8 cellular contexts compared by ENCODE assay signal in genomic region chr11:35083181-35084061, GRCh38. TPM values are rescaled to one million over a fixed set of nuclear protein-coding genes. Genes with fewer than 3 reads are reported as not detected.
DNase-seq lines count a peak whose midpoint lies in the region; ATAC-seq and TF ChIP-seq lines count a peak whose summit lies in the region.

No MANE protein-coding gene starts in this region.

- H3K79me2 ChIP-seq in OCI-LY7 (ENCODE audit: insufficient read depth, low read depth, low read length): no peaks in the 10 kb centered on the region

- POLR2A ChIA-PET in OCI-LY7 (lab: Charles Lee): interaction anchor here (1.2 kb wide), 1 partner anchor 10 kb away, joined by 3 read pairs; no protein-coding TSS in a partner anchor

- DNase-seq in OCI-LY7 (ENCODE audit: low spot score) (peak; percentile 36), Right ventricle myocardium inferior (ENCODE audit: missing footprints) (peak; percentile 72), skeletal muscle cell (ENCODE audit: low read depth) (peak; percentile 98), DMS153 (lab: John Stamatoyannopoulos, UW) (no peak), NCI-H146 (lab: John Stamatoyannopoulos, UW) (no peak)
- DNase-seq in activated gamma-delta T cell treated with anti-CD3 and anti-CD28 coated beads, Interleukin-2, amount 50 U/mL, for 16 hours (ENCODE audit: low read depth): peak; percentile 47

- H4K20me1 ChIP-seq in OCI-LY7 (ENCODE audit: insufficient read depth, low read length): no peaks in the 10 kb centered on the region

- peak; percentile 61 for ATAC-seq in GM18520 (IDR thresholded peaks at IDR 0.05; ENCODE audit: unreplicated experiment)
- peak; percentile 57 for ATAC-seq in HG02938 (IDR thresholded peaks at IDR 0.05; ENCODE audit: unreplicated experiment)
- ATAC-seq in Right ventricle myocardium inferior: peak; percentile 49

- BruUV-seq in OCI-LY7 (replicated peaks; lab: Mats Ljungman, UMichigan): no TSS peak

- H3K4me2 ChIP-seq in OCI-LY7 (ENCODE audit: low read length): peak overlapping the region; percentile 27; the same call in 1 of the 2 replicates

- H3K4me3 ChIP-seq in OCI-LY7 (ENCODE audit: low read depth, low read length, poor library complexity, severe bottlenecking) (no peak overlapping the region), skeletal muscle cell (ENCODE audit: low read depth, low read length) (no peak overlapping the region)

- intact Hi-C loops in OCI-LY7 (cut with micrococcal nuclease; ENCODE audit: unreplicated experiment): no loop called here
- intact Hi-C loops in Right ventricle myocardium inferior (cut with DNase I): loop anchor here (10.0 kb wide), 2 partner anchors 151 to 169 kb away; partner anchors contain the start of genes APIP and PDHX

- H2AFZ ChIP-seq in OCI-LY7 (ENCODE audit: low read length): peak overlapping the region; percentile 57; the same call in 1 of the 2 replicates

- H3K4me1 ChIP-seq in OCI-LY7 (ENCODE audit: insufficient read depth, low read length, poor library complexity, severe bottlenecking): peaks cover 47% of the 10 kb centered on the region

- no peak for TF ChIP-seq CTCF in OCI-LY7 (conservative IDR thresholded peaks at IDR 0.05; ENCODE audit: low read length)

- H3K9me2 ChIP-seq in OCI-LY7 (ENCODE audit: insufficient read depth, low read length): no peaks in the 10 kb centered on the region

- no peaks in the 10 kb centered on the region for H3K36me3 ChIP-seq in OCI-LY7 (ENCODE audit: insufficient read depth, low read length)

- H3K27ac ChIP-seq in OCI-LY7 (ENCODE audit: low read depth, low read length, poor library complexity, severe bottlenecking): no peak overlapping the region

- CTCF ChIA-PET in OCI-LY7 (lab: Charles Lee; ENCODE audit: unreplicated experiment): no interaction called here

- no peaks in the 10 kb centered on the region for H3K9me3 ChIP-seq in OCI-LY7 (ENCODE audit: low read length)

RNA-seq across cellular contexts. Expression of gene CD44, which starts 55.5 kb away (rescaled TPM):
- not detected in 2 replicates for total RNA-seq in OCI-LY7 (2014; rRNA removed; shearing (Covaris generic))
- total RNA-seq in OCI-LY7 (2022) (0.07 and 0.55 TPM in 2 replicates), Right ventricle myocardium inferior (19.9 TPM)

Comparison
In these comparisons a context has a peak if more than half of its experiments do, and no peak if none do; other contexts are left out.
1. DNase-seq: peak in OCI-LY7 (single experiment), activated gamma-delta T cell treated with anti-CD3 and anti-CD28 coated beads, Interleukin-2, amount 50 U/mL, for 16 hours (single experiment), Right ventricle myocardium inferior (single experiment) and skeletal muscle cell (single experiment); none in DMS153 (single experiment) and NCI-H146 (single experiment).
2. RNA of gene CD44, which starts 55.5 kb away (total RNA-seq): 19.9 TPM in Right ventricle myocardium inferior (single experiment); 0.07 to 0.55 TPM in OCI-LY7; every median in the first group is over 10 times any median in the second.
3. Peak in every context shown above with its lines, with median percentiles within 50 percentile points of each other: ATAC-seq.